1 cellular context compared by ENCODE assay signal in genomic region chr1:226407497-226408284, GRCh38.
A peak's percentile ranks its signal among the peaks of the same experiment; 100 is the strongest.
TF ChIP-seq lines count a peak whose summit lies in the region.

Gene PARP1 (minus strand): TSS chr1:226408093. CDS start chr1:226407929, 164 bp downstream.

TF ChIP-seq in K562, 482 proteins besides CTCF, POLR2A, EP300 and RAD21 (continued from another document and continues in another):
- TF ChIP-seq USF2 (CRISPR knock-in tag; IDR thresholded peaks at IDR 0.05) (0 out of 2 replicates have a peak, but pooled peaks have one; percentile 20), HDAC6 (IDR thresholded peaks at IDR 0.05; ENCODE audit: low read depth, low read length) (no peak), ZBTB9 (CRISPR knock-in tag; IDR thresholded peaks at IDR 0.05) (0 out of 2 replicates have a peak, but pooled peaks have one; percentile 54), ZNF354B (CRISPR knock-in tag; IDR thresholded peaks at IDR 0.05) (no peak), THAP12 (CRISPR knock-in tag; IDR thresholded peaks at IDR 0.05) (peak; percentile 86), KLF16 (IDR thresholded peaks at IDR 0.05) (no peak), ZFP36 (IDR thresholded peaks at IDR 0.05; ENCODE audit: low read depth, low read length, partially characterized antibody) (peak; percentile 5), ZEB2 (IDR thresholded peaks at IDR 0.05) (peak; percentile 67; the same call in 1 of the 2 replicates), GTF2A2 (tag; IDR thresholded peaks at IDR 0.05) (no peak), ZBTB1 (CRISPR knock-in tag; IDR thresholded peaks at IDR 0.05; ENCODE audit: borderline replicate concordance, low read depth) (peak; percentile 100), ELF4 (CRISPR knock-in tag; IDR thresholded peaks at IDR 0.05) (no peak), TAL1 (IDR thresholded peaks at IDR 0.05) (no peak), ZBTB26 (CRISPR knock-in tag; IDR thresholded peaks at IDR 0.05) (no peak), MCM2 (IDR thresholded peaks at IDR 0.05; ENCODE audit: low read depth) (no peak), ZNF780A (CRISPR knock-in tag; IDR thresholded peaks at IDR 0.05) (no peak), PYGO2 (tag; IDR thresholded peaks at IDR 0.05) (no peak), CBX5 (IDR thresholded peaks at IDR 0.05; ENCODE audit: borderline replicate concordance, low read depth) (no peak), SIRT6 (IDR thresholded peaks at IDR 0.05; ENCODE audit: low read depth, low read length) (no peak), MAFK (IDR thresholded peaks at IDR 0.05; ENCODE audit: low read length) (peak; percentile 96), SAP30 (IDR thresholded peaks at IDR 0.05; ENCODE audit: borderline replicate concordance, insufficient read depth, low read depth, low read length, poor library complexity, severe bottlenecking) (peak; percentile 95), ARHGAP35 (IDR thresholded peaks at IDR 0.05; ENCODE audit: partially characterized antibody) (no peak), ELK3 (CRISPR knock-in tag; IDR thresholded peaks at IDR 0.05) (no peak), CCAR2 (IDR thresholded peaks at IDR 0.05; ENCODE audit: low read depth, low read length) (no peak), POLR2AphosphoS2 (IDR thresholded peaks at IDR 0.05; ENCODE audit: low read length) (no peak), ESRRB (CRISPR knock-in tag; IDR thresholded peaks at IDR 0.05; ENCODE audit: borderline replicate concordance) (no peak), ARID4B (CRISPR knock-in tag; IDR thresholded peaks at IDR 0.05) (peak; percentile 96), PML (IDR thresholded peaks at IDR 0.05; ENCODE audit: low read length) (peak; percentile 57; the same call in 1 of the 2 replicates), HCFC1 (IDR thresholded peaks at IDR 0.05; ENCODE audit: low read depth, low read length) (peak; percentile 75), ZNF175 (CRISPR knock-in tag; IDR thresholded peaks at IDR 0.05; ENCODE audit: low read depth) (0 out of 2 replicates have a peak, but pooled peaks have one; percentile 53), SIN3B (IDR thresholded peaks at IDR 0.05; ENCODE audit: low read depth) (peak; percentile 43; the same call in 1 of the 2 replicates), CC2D1A (IDR thresholded peaks at IDR 0.05) (no peak), BRD4 (IDR thresholded peaks at IDR 0.05) (no peak), MCM3 (IDR thresholded peaks at IDR 0.05) (no peak), ZNF518B (CRISPR knock-in tag; IDR thresholded peaks at IDR 0.05) (no peak), ZNF398 (CRISPR knock-in tag; IDR thresholded peaks at IDR 0.05) (no peak), ZSCAN29 (IDR thresholded peaks at IDR 0.05) (peak; percentile 38; the same call in 1 of the 2 replicates), LEF1 (IDR thresholded peaks at IDR 0.05) (no peak), ADNP (tag; IDR thresholded peaks at IDR 0.05) (no peak), ZNF146 (CRISPR knock-in tag; IDR thresholded peaks at IDR 0.05; ENCODE audit: unreplicated experiment) (no peak)
- TF ChIP-seq, protein P1, sequence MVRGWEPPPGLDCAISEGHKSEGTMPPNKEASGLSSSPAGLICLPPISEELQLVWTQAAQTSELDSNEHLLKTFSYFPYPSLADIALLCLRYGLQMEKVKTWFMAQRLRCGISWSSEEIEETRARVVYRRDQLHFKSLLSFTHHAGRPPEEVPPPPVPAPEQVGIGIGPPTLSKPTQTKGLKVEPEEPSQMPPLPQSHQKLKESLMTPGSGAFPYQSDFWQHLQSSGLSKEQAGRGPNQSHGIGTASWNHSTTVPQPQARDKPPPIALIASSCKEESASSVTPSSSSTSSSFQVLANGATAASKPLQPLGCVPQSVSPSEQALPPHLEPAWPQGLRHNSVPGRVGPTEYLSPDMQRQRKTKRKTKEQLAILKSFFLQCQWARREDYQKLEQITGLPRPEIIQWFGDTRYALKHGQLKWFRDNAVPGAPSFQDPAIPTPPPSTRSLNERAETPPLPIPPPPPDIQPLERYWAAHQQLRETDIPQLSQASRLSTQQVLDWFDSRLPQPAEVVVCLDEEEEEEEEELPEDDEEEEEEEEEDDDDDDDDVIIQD (CRISPR knock-in tag; IDR thresholded peaks at IDR 0.05) = peak; percentile 46; the same call in 1 of the 2 replicates
- TF ChIP-seq, protein P2, sequence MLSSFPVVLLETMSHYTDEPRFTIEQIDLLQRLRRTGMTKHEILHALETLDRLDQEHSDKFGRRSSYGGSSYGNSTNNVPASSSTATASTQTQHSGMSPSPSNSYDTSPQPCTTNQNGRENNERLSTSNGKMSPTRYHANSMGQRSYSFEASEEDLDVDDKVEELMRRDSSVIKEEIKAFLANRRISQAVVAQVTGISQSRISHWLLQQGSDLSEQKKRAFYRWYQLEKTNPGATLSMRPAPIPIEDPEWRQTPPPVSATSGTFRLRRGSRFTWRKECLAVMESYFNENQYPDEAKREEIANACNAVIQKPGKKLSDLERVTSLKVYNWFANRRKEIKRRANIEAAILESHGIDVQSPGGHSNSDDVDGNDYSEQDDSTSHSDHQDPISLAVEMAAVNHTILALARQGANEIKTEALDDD (IDR thresholded peaks at IDR 0.05) = no peak
- TF ChIP-seq, protein P3, sequence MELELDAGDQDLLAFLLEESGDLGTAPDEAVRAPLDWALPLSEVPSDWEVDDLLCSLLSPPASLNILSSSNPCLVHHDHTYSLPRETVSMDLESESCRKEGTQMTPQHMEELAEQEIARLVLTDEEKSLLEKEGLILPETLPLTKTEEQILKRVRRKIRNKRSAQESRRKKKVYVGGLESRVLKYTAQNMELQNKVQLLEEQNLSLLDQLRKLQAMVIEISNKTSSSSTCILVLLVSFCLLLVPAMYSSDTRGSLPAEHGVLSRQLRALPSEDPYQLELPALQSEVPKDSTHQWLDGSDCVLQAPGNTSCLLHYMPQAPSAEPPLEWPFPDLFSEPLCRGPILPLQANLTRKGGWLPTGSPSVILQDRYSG (tag; conservative IDR thresholded peaks at IDR 0.05; ENCODE audit: low read depth) = peak; percentile 70; the same call in 1 of the 2 replicates
